Comparison of ENCODE assay signal across 1 cellular context in genomic region chr3:150783334-150783733, GRCh38.
TF ChIP-seq lines count a peak whose summit lies in the region.

No MANE protein-coding gene starts in this region.

TF ChIP-seq in K562, 482 proteins besides CTCF, POLR2A, EP300 and RAD21:
- TF ChIP-seq PKNOX1 (IDR thresholded peaks at IDR 0.05) = peak; percentile 78
- no peak for TF ChIP-seq ZNF133 (CRISPR knock-in tag; IDR thresholded peaks at IDR 0.05)
